In the genomic region with DNA sequence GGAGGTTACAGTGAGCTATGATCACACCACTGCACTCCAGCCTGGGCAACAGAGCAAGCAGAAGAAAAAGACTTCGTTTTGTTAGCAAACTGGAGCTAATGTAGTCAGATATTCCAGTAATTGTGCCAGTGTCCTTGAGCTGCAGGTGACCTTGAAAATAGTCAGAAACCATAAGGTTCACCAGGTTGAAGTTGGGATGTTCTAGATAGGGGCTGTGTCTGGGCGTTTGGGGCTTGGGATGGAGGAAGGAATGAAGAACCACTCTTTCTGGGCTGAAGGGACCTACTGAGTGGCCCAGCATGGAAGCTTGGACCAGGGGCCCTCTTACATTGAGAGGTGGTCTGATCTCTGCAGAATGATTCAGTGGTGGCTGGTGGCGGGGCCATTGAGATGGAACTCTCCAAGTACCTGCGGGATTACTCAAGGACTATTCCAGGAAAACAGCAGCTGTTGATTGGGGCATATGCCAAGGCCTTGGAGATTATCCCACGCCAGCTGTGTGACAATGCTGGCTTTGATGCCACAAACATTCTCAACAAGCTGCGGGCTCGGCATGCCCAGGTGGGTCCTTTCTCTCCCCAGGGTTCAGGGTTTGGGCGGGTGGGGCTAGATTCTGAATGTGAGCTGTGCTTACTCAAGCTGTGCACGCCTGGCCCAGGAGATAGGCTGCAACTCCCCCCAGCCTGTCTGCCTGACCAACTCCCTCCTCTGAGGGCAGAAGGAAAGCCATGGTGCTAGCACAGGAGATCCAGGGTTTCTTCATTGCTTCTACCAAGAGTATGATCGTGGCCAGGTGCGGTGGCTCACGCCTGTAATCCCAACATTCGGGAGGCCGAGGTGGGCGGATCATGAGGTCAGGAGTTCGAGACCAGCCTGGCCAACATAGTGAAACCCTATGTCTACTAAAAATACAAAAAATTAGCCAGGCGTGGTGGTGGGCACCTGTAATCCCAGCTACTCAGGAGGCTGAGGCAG, we compare ENCODE assay signal across 30 cellular contexts. TPM values are rescaled to one million over a fixed set of nuclear protein-coding genes. Genes with fewer than 3 reads are reported as not detected.
DNase-seq lines count a peak whose midpoint lies in the region; ATAC-seq, FAIRE-seq and TF ChIP-seq lines count a peak whose summit lies in the region.
"Had no signal": no experiment of that assay in that cellular context is flagged by ENCODE, and none has a peak within 500 bp of the region (broad histone marks: within the 10 kb centered on the region; RNA-seq: fewer than 3 reads in every experiment).

No MANE protein-coding gene starts in this region.

- H3K27ac Mint-ChIP-seq in activated CD8-positive, alpha-beta T cell treated with anti-CD3 and anti-CD28 coated beads, Interleukin-2, amount 10 ng/mL, durations not matched to agents 7 days and 5 days: peak overlapping the region; percentile 18
- no peak overlapping the region for H3K27ac Mint-ChIP-seq in activated CD8-positive, alpha-beta T cell treated with anti-CD3 and anti-CD28 coated beads for 36 hours
- H3K27ac Mint-ChIP-seq: activated CD8-positive, alpha-beta memory T cell treated with anti-CD3 and anti-CD28 coated beads, Interleukin-2, amount 10 ng/mL, durations not matched to agents 7 days and 5 days; T-helper 2 cell treated with Interferon-gamma antibody and Interleukin-4, amounts not matched to agents 5 μg/mL and 100 μg/mL, for 36 hours had no signal

- no peak for TF ChIP-seq EP300 in K562 (IDR thresholded peaks at IDR 0.05; ENCODE audit: low read length)

- peaks cover 0 to 10% of the 10 kb centered on the region in 2 experiments; a peak in 3 of 5 replicates for H3K4me1 ChIP-seq in K562 (replicated peaks in 1 of 2; ENCODE audit: control insufficient read depth in 2 of 2, insufficient read depth in 2 of 2, low read length in 2 of 2)
- no peaks in the 10 kb centered on the region for H3K4me1 ChIP-seq in tibial artery
- H3K4me1 ChIP-seq: gastroesophageal sphincter, Peyer's patch had no signal

- H3K9me3 ChIP-seq in K562 (replicated peaks; ENCODE audit: control insufficient read depth, insufficient read depth, low read depth, low read length) (no peaks in the 10 kb centered on the region), tibial artery (no peaks in the 10 kb centered on the region)
- H3K9me3 ChIP-seq: gastroesophageal sphincter, neutrophil, Peyer's patch had no signal

- no peak overlapping the region for H3K4me3 Mint-ChIP-seq in activated CD8-positive, alpha-beta T cell treated with anti-CD3 and anti-CD28 coated beads, Interleukin-2, amount 10 ng/mL, durations not matched to agents 7 days and 5 days
- no peak overlapping the region for H3K4me3 Mint-ChIP-seq in activated CD8-positive, alpha-beta T cell treated with anti-CD3 and anti-CD28 coated beads for 36 hours
- H3K4me3 Mint-ChIP-seq: activated CD8-positive, alpha-beta memory T cell treated with anti-CD3 and anti-CD28 coated beads, Interleukin-2, amount 10 ng/mL, durations not matched to agents 7 days and 5 days; T-helper 2 cell treated with Interferon-gamma antibody and Interleukin-4, amounts not matched to agents 5 μg/mL and 100 μg/mL, for 36 hours had no signal

- POLR2A ChIA-PET in activated CD8-positive, alpha-beta T cell treated with anti-CD3 and anti-CD28 coated beads, Interleukin-2, amount 10 ng/mL, durations not matched to agents 7 days and 5 days (lab: Charles Lee): no interaction called here
- POLR2A ChIA-PET in activated CD8-positive, alpha-beta T cell treated with anti-CD3 and anti-CD28 coated beads for 36 hours (lab: Charles Lee): interaction anchor here (0.9 to 7.9 kb wide), 7 partner anchors 8 to 38 kb away, joined by 3 to 97 read pairs (median 4); a partner anchor contains a TSS
- POLR2A ChIA-PET in K562 (lab: Yijun Ruan, JAX): interaction anchor here (1.2 to 1.6 kb wide), 4 partner anchors 9 to 285 kb away, joined by 4 to 9 read pairs (median 4); a partner anchor contains a TSS

- CTCF ChIA-PET in activated CD8-positive, alpha-beta T cell treated with anti-CD3 and anti-CD28 coated beads, Interleukin-2, amount 10 ng/mL, durations not matched to agents 7 days and 5 days (lab: Charles Lee): interaction anchor here (2.7 kb wide), 1 partner anchor 39 kb away, joined by 7 read pairs; no protein-coding TSS in a partner anchor
- CTCF ChIA-PET in activated CD8-positive, alpha-beta T cell treated with anti-CD3 and anti-CD28 coated beads for 36 hours (lab: Charles Lee): interaction anchor here (1.0 to 1.9 kb wide), 4 partner anchors 13 to 277 kb away, joined by 3 to 10 read pairs (median 3); no protein-coding TSS in a partner anchor
- CTCF ChIA-PET in K562 (lab: Yijun Ruan, JAX; ENCODE audit: low intra/inter-chr PET ratio): no interaction called here

- TF ChIP-seq POLR2A in K562 (conservative IDR thresholded peaks at IDR 0.05): no peak

- peaks cover 79% of the 10 kb centered on the region for H3K36me3 Mint-ChIP-seq in activated CD8-positive, alpha-beta T cell treated with anti-CD3 and anti-CD28 coated beads, Interleukin-2, amount 10 ng/mL, durations not matched to agents 7 days and 5 days (ENCODE audit: low read depth)
- peaks cover 52% of the 10 kb centered on the region for H3K36me3 Mint-ChIP-seq in activated CD8-positive, alpha-beta T cell treated with anti-CD3 and anti-CD28 coated beads for 36 hours (ENCODE audit: low read depth)

- DNase-seq in activated CD8-positive, alpha-beta T cell treated with anti-CD3 and anti-CD28 coated beads, Interleukin-2, amount 10 ng/mL, durations not matched to agents 7 days and 5 days: no peak
- DNase-seq in activated CD8-positive, alpha-beta T cell treated with anti-CD3 and anti-CD28 coated beads for 36 hours: no peak
- DNase-seq in LHCN-M2 (ENCODE audit: low read depth) (peak; percentile 24), K562 (ENCODE audit: extremely low read depth in 1 of 4, low spot score in 3 of 4) (no peak), posterior vena cava (ENCODE audit: low spot score) (peak; percentile 60), HuH-7 (ENCODE audit: low spot score) (no peak), tibial artery (no peak)
- DNase-seq in stimulated activated CD4-positive, alpha-beta T cell treated with anti-CD3 and anti-CD28 coated beads, Interleukin-1b, Interleukin-23, amount 100 ng/mL, for 48 hours: no peak
- DNase-seq: ACHN; activated CD4-positive, alpha-beta T cell treated with anti-CD3 and anti-CD28 coated beads for 4 hours; activated CD8-positive, alpha-beta memory T cell treated with anti-CD3 and anti-CD28 coated beads, Interleukin-2, amount 10 ng/mL, durations not matched to agents 7 days and 5 days; central memory CD4-positive, alpha-beta T cell; hippocampal formation; left colon; NCI-H1417 treated with DMSO at 0.1 percent for 48 hours; NCI-H2107; NCI-H510A treated with DMSO at 0.1 percent for 48 hours; Peyer's patch; SHP77 treated with DMSO at 0.1 percent for 48 hours; stimulated activated CD4-positive, alpha-beta T cell treated with anti-CD3 and anti-CD28 coated beads, Interleukin-2, amount 100 ng/mL, for 24 hours; trophoblast cell had no signal

- no peaks in the 10 kb centered on the region for H3K27me3 Mint-ChIP-seq in activated CD8-positive, alpha-beta T cell treated with anti-CD3 and anti-CD28 coated beads, Interleukin-2, amount 10 ng/mL, durations not matched to agents 7 days and 5 days (ENCODE audit: low read depth)
- H3K27me3 Mint-ChIP-seq in activated CD8-positive, alpha-beta T cell treated with anti-CD3 and anti-CD28 coated beads for 36 hours: no peaks in the 10 kb centered on the region
- H3K27me3 Mint-ChIP-seq: activated CD8-positive, alpha-beta memory T cell treated with anti-CD3 and anti-CD28 coated beads, Interleukin-2, amount 10 ng/mL, durations not matched to agents 7 days and 5 days had no signal

- no peaks in the 10 kb centered on the region for H3K9me1 ChIP-seq in K562 (ENCODE audit: control insufficient read depth, insufficient read depth, low read length)

- no peak for ATAC-seq in activated CD8-positive, alpha-beta T cell treated with anti-CD3 and anti-CD28 coated beads, Interleukin-2, amount 10 ng/mL, durations not matched to agents 7 days and 5 days
- no peak for ATAC-seq in activated CD8-positive, alpha-beta T cell treated with anti-CD3 and anti-CD28 coated beads for 36 hours
- no peak for ATAC-seq in K562
- ATAC-seq: activated CD8-positive, alpha-beta memory T cell treated with anti-CD3 and anti-CD28 coated beads, Interleukin-2, amount 10 ng/mL, durations not matched to agents 7 days and 5 days; activated naive CD4-positive, alpha-beta T cell treated with anti-CD3 and anti-CD28 coated beads, Interleukin-2, amount 50 U/mL, for 72 hours; gastroesophageal sphincter; GM12878; left colon had no signal

- no TSS peak for BruUV-seq in K562 (replicated peaks; lab: Mats Ljungman, UMichigan)

- H3K36me3 ChIP-seq in K562 (ENCODE audit: control insufficient read depth, insufficient read depth, low read length) (peaks cover 86% of the 10 kb centered on the region), tibial artery (peaks cover 72 to 93% (median 85%) of the 10 kb centered on the region in 3 donors)

- H4K20me1 ChIP-seq in K562 (replicated peaks; ENCODE audit: control insufficient read depth, insufficient read depth, low read length): 0 out of 2 replicates have a peak, but pooled peaks cover 2% of the 10 kb centered on the region

- in situ Hi-C loops in K562 (cut with MboI): no loop called here

- no peak overlapping the region for H3K27ac ChIP-seq in K562 (ENCODE audit: extremely low read depth, low read depth, low read length)
- H3K27ac ChIP-seq in tibial artery: no peak overlapping the region
- H3K27ac ChIP-seq: gastroesophageal sphincter, neutrophil, Peyer's patch, VCaP had no signal

- H3K27me3 ChIP-seq in K562 (ENCODE audit: control insufficient read depth in 2 of 2, insufficient read depth in 2 of 2, low read length in 2 of 2) (no peaks in the 10 kb centered on the region), tibial artery (no peaks in the 10 kb centered on the region)
- H3K27me3 ChIP-seq: gastroesophageal sphincter, neutrophil, Peyer's patch had no signal

- no peak overlapping the region for H3K9ac ChIP-seq in K562 (ENCODE audit: insufficient read depth in 1 of 2, low read depth in 2 of 2, low read length in 2 of 2)

- H3K4me3 ChIP-seq in K562 (no peak overlapping the region), tibial artery (no peak overlapping the region)
- H3K4me3 ChIP-seq: gastroesophageal sphincter, GM12878, Peyer's patch, smooth muscle cell had no signal

- 0 out of 3 replicates have a peak, but pooled peaks cover 9% of the 10 kb centered on the region for H3K79me2 ChIP-seq in K562 (ENCODE audit: control insufficient read depth, insufficient read depth, low read length)

- no peaks in the 10 kb centered on the region for H3K4me1 Mint-ChIP-seq in activated CD8-positive, alpha-beta T cell treated with anti-CD3 and anti-CD28 coated beads, Interleukin-2, amount 10 ng/mL, durations not matched to agents 7 days and 5 days (ENCODE audit: low read depth)
- peaks cover 5% of the 10 kb centered on the region for H3K4me1 Mint-ChIP-seq in activated CD8-positive, alpha-beta T cell treated with anti-CD3 and anti-CD28 coated beads for 36 hours (ENCODE audit: low read depth)
- H3K4me1 Mint-ChIP-seq: activated CD8-positive, alpha-beta memory T cell treated with anti-CD3 and anti-CD28 coated beads, Interleukin-2, amount 10 ng/mL, durations not matched to agents 7 days and 5 days had no signal

- H3K4me2 ChIP-seq in K562 (ENCODE audit: insufficient read depth, low read length): no peak overlapping the region
- H3K4me2 ChIP-seq: smooth muscle cell had no signal

- no peaks in the 10 kb centered on the region for H3K9me3 Mint-ChIP-seq in activated CD8-positive, alpha-beta T cell treated with anti-CD3 and anti-CD28 coated beads, Interleukin-2, amount 10 ng/mL, durations not matched to agents 7 days and 5 days (ENCODE audit: insufficient read depth)
- no peaks in the 10 kb centered on the region for H3K9me3 Mint-ChIP-seq in activated CD8-positive, alpha-beta T cell treated with anti-CD3 and anti-CD28 coated beads for 36 hours
- H3K9me3 Mint-ChIP-seq: activated naive CD4-positive, alpha-beta T cell treated with anti-CD3 and anti-CD28 coated beads, Interleukin-2, amount 50 U/mL, for 72 hours; T-helper 2 cell treated with Interferon-gamma antibody and Interleukin-4, amounts not matched to agents 5 μg/mL and 100 μg/mL, for 36 hours had no signal

- no peak for TF ChIP-seq RAD21 in K562 (CRISPR knock-in tag; conservative IDR thresholded peaks at IDR 0.05 in 1 of 2, IDR thresholded peaks at IDR 0.05 in 1 of 2)

- intact Hi-C loops in activated CD8-positive, alpha-beta T cell treated with anti-CD3 and anti-CD28 coated beads for 36 hours (cut with micrococcal nuclease): no loop called here
- intact Hi-C loops in K562 (cut with micrococcal nuclease) (loop anchor here (10.0 kb wide), 1 partner anchor 266 kb away; no protein-coding TSS in a partner anchor), posterior vena cava (cut with DNase I) (no loop called here), tibial artery (cut with DNase I; ENCODE audit: low total_unique reads) (no loop called here)

- WGBS in K562 (ENCODE audit: insufficient coverage, low coverage, missing lambda C conversion rate): 88% methylated on average over 16 of the region's 17 CpGs

- FAIRE-seq in K562 (lab: Jason Lieb, UNC): no peak
- FAIRE-seq: astrocyte, GM12878 had no signal

- TF ChIP-seq CTCF in activated CD8-positive, alpha-beta T cell treated with anti-CD3 and anti-CD28 coated beads for 36 hours (IDR thresholded peaks at IDR 0.05): no peak
- TF ChIP-seq CTCF in K562 (IDR thresholded peaks at IDR 0.05 in 2 of 3, conservative IDR thresholded peaks at IDR 0.05 in 1 of 3; ENCODE audit: insufficient read depth in 2 of 3, low read depth in 1 of 3, low read length in 3 of 3): no peak
- no peak for TF ChIP-seq CTCF in tibial artery (IDR thresholded peaks at IDR 0.05)

- H2AFZ ChIP-seq in K562 (ENCODE audit: low read depth, low read length): no peak overlapping the region

RNA-seq across cellular contexts. Expression of a gene that starts 17.1 kb away (rescaled TPM):
- 100 to 1,000 TPM; 347 to 362 TPM for total RNA-seq in activated CD8-positive, alpha-beta T cell treated with anti-CD3 and anti-CD28 coated beads, Interleukin-2, amount 10 ng/mL, durations not matched to agents 7 days and 5 days
- total RNA-seq in activated CD8-positive, alpha-beta T cell treated with anti-CD3 and anti-CD28 coated beads for 36 hours: 100 to 1,000 TPM; 628 to 660 TPM
- total RNA-seq in LHCN-M2 (2014; rRNA removed) (452 and 463 TPM in 2 replicates), K562 (2014; rRNA removed) (638 and 695 TPM in 2 replicates), K562 (2014; rRNA removed; fragmentation: Illumina TruSeq; extraction: Trizol) (579 and 592 TPM in 2 replicates), K562 (2015; rRNA removed; fragmentation: Illumina TruSeq; extraction: Trizol) (599 and 679 TPM in 2 replicates), K562 (2021) (647 and 659 TPM in 2 replicates), posterior vena cava (100 to 1,000 TPM; 190 to 234 TPM)
- 335 TPM for polyA plus RNA-seq in LHCN-M2 (2012)
- 147 and 196 TPM in 2 replicates for total RNA-seq in K562 (2011; cell fraction: chromatin; rRNA removed; ENCODE audit: low replicate concordance)
- total RNA-seq in K562 (2011; cell fraction: nucleolus; rRNA removed): 171 and 174 TPM in 2 replicates
- total RNA-seq in K562 (2011; cell fraction: nucleoplasm; rRNA removed): 140 and 154 TPM in 2 replicates
- polyA plus RNA-seq in K562 (2011; rRNA removed) (366 and 847 TPM in 2 replicates), K562 (2014; fragmentation: Illumina TruSeq; extraction: Trizol) (833 and 856 TPM in 2 replicates), K562 (2014; fragmentation: Nextera tagmentation; extraction: Ambion mirVana) (100 to 1,000 TPM; 326 to 587 TPM), K562 (2014; rRNA removed) (625 and 697 TPM in 2 replicates)
- polyA plus RNA-seq in K562 (2011; cell fraction: cytosol; rRNA removed): 404 and 796 TPM in 2 replicates
- polyA plus RNA-seq in K562 (2011; cell fraction: nucleus; rRNA removed): 126 and 224 TPM in 2 replicates
- 329 and 1,243 TPM in 2 replicates for polyA plus RNA-seq in K562 (2012)
- polyA minus RNA-seq in K562 (2011; rRNA and poly(A)+ RNA removed): 536 and 870 TPM in 2 replicates
- polyA minus RNA-seq in K562 (2011; cell fraction: cytosol; rRNA and poly(A)+ RNA removed): 230 and 274 TPM in 2 replicates
- 90.9 and 94.3 TPM in 2 replicates for polyA minus RNA-seq in K562 (2011; cell fraction: nucleus; rRNA and poly(A)+ RNA removed)

RNA-seq across cellular contexts. Expression of a gene that starts 18.1 kb away (rescaled TPM):
- total RNA-seq in activated CD8-positive, alpha-beta T cell treated with anti-CD3 and anti-CD28 coated beads, Interleukin-2, amount 10 ng/mL, durations not matched to agents 7 days and 5 days: 10 to 100 TPM; 19.0 to 19.1 TPM
- 10 to 100 TPM; 12.4 to 16.2 TPM for total RNA-seq in activated CD8-positive, alpha-beta T cell treated with anti-CD3 and anti-CD28 coated beads for 36 hours
- total RNA-seq in LHCN-M2 (2014; rRNA removed) (78.2 and 90.0 TPM in 2 replicates), K562 (2014; rRNA removed) (43.1 and 47.4 TPM in 2 replicates), K562 (2014; rRNA removed; fragmentation: Illumina TruSeq; extraction: Trizol) (26.1 and 32.9 TPM in 2 replicates), K562 (2015; rRNA removed; fragmentation: Illumina TruSeq; extraction: Trizol) (33.8 and 33.9 TPM in 2 replicates), K562 (2021) (36.3 and 41.2 TPM in 2 replicates), posterior vena cava (10 to 100 TPM; 16.8 to 23.5 TPM)
- polyA plus RNA-seq in LHCN-M2 (2012): 52.6 TPM
- total RNA-seq in K562 (2011; cell fraction: chromatin; rRNA removed; ENCODE audit: low replicate concordance): 11.4 and 34.2 TPM in 2 replicates
- total RNA-seq in K562 (2011; cell fraction: nucleolus; rRNA removed): 47.5 and 50.4 TPM in 2 replicates
- total RNA-seq in K562 (2011; cell fraction: nucleoplasm; rRNA removed): 38.3 and 45.1 TPM in 2 replicates
- polyA plus RNA-seq in K562 (2011; rRNA removed) (23.3 and 34.2 TPM in 2 replicates), K562 (2014; fragmentation: Illumina TruSeq; extraction: Trizol) (36.1 and 38.5 TPM in 2 replicates), K562 (2014; fragmentation: Nextera tagmentation; extraction: Ambion mirVana) (10 to 100 TPM in 1 of 2 experiments, 1 to 10 TPM in 1; 7.3 to 10.7 TPM), K562 (2014; rRNA removed) (40.9 and 43.1 TPM in 2 replicates)
- 27.5 and 84.8 TPM in 2 replicates for polyA plus RNA-seq in K562 (2011; cell fraction: cytosol; rRNA removed)
- polyA plus RNA-seq in K562 (2011; cell fraction: nucleus; rRNA removed): 13.6 and 23.0 TPM in 2 replicates
- 34.4 and 39.4 TPM in 2 replicates for polyA plus RNA-seq in K562 (2012)
- polyA minus RNA-seq in K562 (2011; rRNA and poly(A)+ RNA removed): 9.2 and 20.3 TPM in 2 replicates
- polyA minus RNA-seq in K562 (2011; cell fraction: cytosol; rRNA and poly(A)+ RNA removed): 9.3 and 18.8 TPM in 2 replicates
- 6.7 and 7.3 TPM in 2 replicates for polyA minus RNA-seq in K562 (2011; cell fraction: nucleus; rRNA and poly(A)+ RNA removed)

RNA-seq across cellular contexts. Expression of a gene that starts 33.1 kb away (rescaled TPM):
- total RNA-seq in activated CD8-positive, alpha-beta T cell treated with anti-CD3 and anti-CD28 coated beads, Interleukin-2, amount 10 ng/mL, durations not matched to agents 7 days and 5 days: 10 to 100 TPM; 32.0 to 32.3 TPM
- total RNA-seq in activated CD8-positive, alpha-beta T cell treated with anti-CD3 and anti-CD28 coated beads for 36 hours: 10 to 100 TPM; 41.5 to 42.0 TPM
- total RNA-seq in LHCN-M2 (2014; rRNA removed) (4.0 and 4.8 TPM in 2 replicates), K562 (2014; rRNA removed) (3.5 and 4.8 TPM in 2 replicates), K562 (2014; rRNA removed; fragmentation: Illumina TruSeq; extraction: Trizol) (1.5 and 1.9 TPM in 2 replicates), K562 (2015; rRNA removed; fragmentation: Illumina TruSeq; extraction: Trizol) (1.4 and 1.9 TPM in 2 replicates), K562 (2021) (7.7 and 8.2 TPM in 2 replicates), posterior vena cava (1 to 10 TPM; 1.4 to 1.8 TPM)
- 2.4 TPM for polyA plus RNA-seq in LHCN-M2 (2012)
- total RNA-seq in K562 (2011; cell fraction: chromatin; rRNA removed; ENCODE audit: low replicate concordance): 9.4 and 23.0 TPM in 2 replicates
- 12.6 and 13.2 TPM in 2 replicates for total RNA-seq in K562 (2011; cell fraction: nucleolus; rRNA removed)
- 9.8 and 10.7 TPM in 2 replicates for total RNA-seq in K562 (2011; cell fraction: nucleoplasm; rRNA removed)
- polyA plus RNA-seq in K562 (2011; rRNA removed) (5.5 and 6.1 TPM in 2 replicates), K562 (2014; fragmentation: Illumina TruSeq; extraction: Trizol) (4.1 and 4.4 TPM in 2 replicates), K562 (2014; fragmentation: Nextera tagmentation; extraction: Ambion mirVana) (under 1 TPM; 0.21 to 0.36 TPM), K562 (2014; rRNA removed) (6.8 and 7.1 TPM in 2 replicates)
- 5.6 and 7.1 TPM in 2 replicates for polyA plus RNA-seq in K562 (2011; cell fraction: cytosol; rRNA removed)
- 26.4 and 47.6 TPM in 2 replicates for polyA plus RNA-seq in K562 (2011; cell fraction: nucleus; rRNA removed)
- polyA plus RNA-seq in K562 (2012): 3.4 and 4.5 TPM in 2 replicates
- 3.4 and 4.9 TPM in 2 replicates for polyA minus RNA-seq in K562 (2011; rRNA and poly(A)+ RNA removed)
- polyA minus RNA-seq in K562 (2011; cell fraction: cytosol; rRNA and poly(A)+ RNA removed): 3.2 and 5.6 TPM in 2 replicates
- polyA minus RNA-seq in K562 (2011; cell fraction: nucleus; rRNA and poly(A)+ RNA removed): 8.7 and 9.3 TPM in 2 replicates

RNA-seq across cellular contexts. Expression of a gene that starts 37.1 kb away (rescaled TPM):
- 10 to 100 TPM; 16.6 to 21.3 TPM for total RNA-seq in activated CD8-positive, alpha-beta T cell treated with anti-CD3 and anti-CD28 coated beads, Interleukin-2, amount 10 ng/mL, durations not matched to agents 7 days and 5 days
- total RNA-seq in activated CD8-positive, alpha-beta T cell treated with anti-CD3 and anti-CD28 coated beads for 36 hours: 10 to 100 TPM; 39.6 to 48.6 TPM
- total RNA-seq in LHCN-M2 (2014; rRNA removed) (25.2 and 28.5 TPM in 2 replicates), K562 (2014; rRNA removed) (32.0 and 39.5 TPM in 2 replicates), K562 (2014; rRNA removed; fragmentation: Illumina TruSeq; extraction: Trizol) (27.8 and 30.7 TPM in 2 replicates), K562 (2015; rRNA removed; fragmentation: Illumina TruSeq; extraction: Trizol) (34.7 and 37.2 TPM in 2 replicates), K562 (2021) (43.4 and 44.4 TPM in 2 replicates), posterior vena cava (10 to 100 TPM; 17.1 to 20.8 TPM)
- polyA plus RNA-seq in LHCN-M2 (2012): 20.0 TPM
- 42.1 and 110 TPM in 2 replicates for total RNA-seq in K562 (2011; cell fraction: chromatin; rRNA removed; ENCODE audit: low replicate concordance)
- 65.9 and 71.5 TPM in 2 replicates for total RNA-seq in K562 (2011; cell fraction: nucleolus; rRNA removed)
- total RNA-seq in K562 (2011; cell fraction: nucleoplasm; rRNA removed): 61.0 and 61.4 TPM in 2 replicates
- polyA plus RNA-seq in K562 (2011; rRNA removed) (32.8 and 46.7 TPM in 2 replicates), K562 (2014; fragmentation: Illumina TruSeq; extraction: Trizol) (49.9 and 56.8 TPM in 2 replicates), K562 (2014; fragmentation: Nextera tagmentation; extraction: Ambion mirVana) (10 to 100 TPM; 11.4 to 20.8 TPM), K562 (2014; rRNA removed) (31.7 and 51.6 TPM in 2 replicates)
- polyA plus RNA-seq in K562 (2011; cell fraction: cytosol; rRNA removed): 31.4 and 48.2 TPM in 2 replicates
- polyA plus RNA-seq in K562 (2011; cell fraction: nucleus; rRNA removed): 43.5 and 96.9 TPM in 2 replicates
- 30.6 and 31.1 TPM in 2 replicates for polyA plus RNA-seq in K562 (2012)
- polyA minus RNA-seq in K562 (2011; rRNA and poly(A)+ RNA removed): 19.6 and 36.4 TPM in 2 replicates
- polyA minus RNA-seq in K562 (2011; cell fraction: cytosol; rRNA and poly(A)+ RNA removed): 9.3 and 21.5 TPM in 2 replicates
- polyA minus RNA-seq in K562 (2011; cell fraction: nucleus; rRNA and poly(A)+ RNA removed): 23.3 and 27.6 TPM in 2 replicates

RNA-seq across cellular contexts. Expression of a gene that starts 42.2 kb away (rescaled TPM):
- not detected for total RNA-seq in activated CD8-positive, alpha-beta T cell treated with anti-CD3 and anti-CD28 coated beads, Interleukin-2, amount 10 ng/mL, durations not matched to agents 7 days and 5 days
- total RNA-seq in activated CD8-positive, alpha-beta T cell treated with anti-CD3 and anti-CD28 coated beads for 36 hours: under 1 TPM; 0.11 to 0.29 TPM
- total RNA-seq in LHCN-M2 (2014; rRNA removed): not detected in 2 replicates
- polyA plus RNA-seq in LHCN-M2 (2012): not detected
- total RNA-seq in K562 (2011; cell fraction: chromatin; rRNA removed; ENCODE audit: low replicate concordance): not detected in 2 replicates
- not detected in 2 replicates for total RNA-seq in K562 (2011; cell fraction: nucleolus; rRNA removed)
- total RNA-seq in K562 (2011; cell fraction: nucleoplasm; rRNA removed): not detected in 2 replicates
- total RNA-seq in K562 (2014; rRNA removed): not detected in 2 replicates
- total RNA-seq in K562 (2014; rRNA removed; fragmentation: Illumina TruSeq; extraction: Trizol): not detected in 2 replicates
- total RNA-seq in K562 (2015; rRNA removed; fragmentation: Illumina TruSeq; extraction: Trizol): not detected in 2 replicates
- not detected in 2 replicates for total RNA-seq in K562 (2021)
- polyA plus RNA-seq in K562 (2011; rRNA removed): not detected in 2 replicates
- polyA plus RNA-seq in K562 (2011; cell fraction: cytosol; rRNA removed): not detected in 2 replicates
- not detected in 2 replicates for polyA plus RNA-seq in K562 (2011; cell fraction: nucleus; rRNA removed)
- not detected in 2 replicates for polyA plus RNA-seq in K562 (2012)
- polyA plus RNA-seq in K562 (2014; fragmentation: Illumina TruSeq; extraction: Trizol): not detected in 2 replicates
- polyA plus RNA-seq in K562 (2014; fragmentation: Nextera tagmentation; extraction: Ambion mirVana): not detected
- polyA plus RNA-seq in K562 (2014; rRNA removed): not detected in 2 replicates
- not detected in 2 replicates for polyA minus RNA-seq in K562 (2011; rRNA and poly(A)+ RNA removed)
- not detected in 2 replicates for polyA minus RNA-seq in K562 (2011; cell fraction: cytosol; rRNA and poly(A)+ RNA removed)
- polyA minus RNA-seq in K562 (2011; cell fraction: nucleus; rRNA and poly(A)+ RNA removed): not detected in 2 replicates
- not detected for total RNA-seq in posterior vena cava
- total RNA-seq: astrocyte, gastroesophageal sphincter, GM12878, left colon, Peyer's patch had no signal
- polyA plus RNA-seq: BJ had no signal

Comparison
In these comparisons a context has a peak if more than half of its experiments do, and no peak if none do; other contexts are left out.
1. DNase-seq: peak in LHCN-M2 (single experiment) and posterior vena cava (single experiment); none in activated CD8-positive, alpha-beta T cell treated with anti-CD3 and anti-CD28 coated beads, Interleukin-2, amount 10 ng/mL, durations not matched to agents 7 days and 5 days (single experiment), activated CD8-positive, alpha-beta T cell treated with anti-CD3 and anti-CD28 coated beads for 36 hours (single experiment), K562 (0 of 4), HuH-7 (single experiment), stimulated activated CD4-positive, alpha-beta T cell treated with anti-CD3 and anti-CD28 coated beads, Interleukin-1b, Interleukin-23, amount 100 ng/mL, for 48 hours (single experiment) and tibial artery (0 of 2).